ENCODE assay signal across 7 cellular contexts in the genomic region with DNA sequence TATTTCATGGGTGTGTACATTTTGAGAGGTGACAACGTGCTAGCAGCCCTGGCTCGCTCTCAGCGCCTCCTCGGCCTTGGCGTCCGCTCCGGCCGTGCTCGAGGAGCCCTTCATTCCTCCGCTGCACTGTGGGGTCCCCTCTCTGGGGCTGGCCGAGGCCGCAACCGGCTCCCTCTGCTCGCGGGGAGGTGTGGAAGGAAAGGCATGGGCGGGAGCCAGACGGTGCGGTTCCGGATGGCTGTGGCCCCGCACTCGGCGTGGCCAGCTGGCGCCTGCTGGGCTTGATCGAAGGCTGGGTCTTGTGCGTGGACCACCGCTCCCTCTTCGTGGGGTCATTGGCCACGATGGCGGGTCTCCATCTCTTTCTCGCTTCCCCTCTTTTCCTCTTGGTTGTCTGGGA. TPM values are rescaled to one million over a fixed set of nuclear protein-coding genes. Genes with fewer than 3 reads are reported as not detected.
"Had no signal": no experiment of that assay in that cellular context is flagged by ENCODE, and none has a peak within 500 bp of the region (broad histone marks: within the 10 kb centered on the region; RNA-seq: fewer than 3 reads in every experiment).

No MANE protein-coding gene starts in this region.

- H2AFZ ChIP-seq: GM23338 had no signal

- ATAC-seq: GM23338, K562 had no signal

- H3K27ac ChIP-seq: HL-60 had no signal

- H3K4me2 ChIP-seq: GM23338 had no signal

- DNase-seq: H9, HCEC 1CT, IMR-90 had no signal

- H3K4me3 ChIP-seq: GM23338, K562 had no signal

RNA-seq across cellular contexts. Expression of a gene that starts 17.2 kb away (rescaled TPM):
- total RNA-seq: HT1080, IMR-90 had no signal
- polyA plus RNA-seq: IMR-90, K562 had no signal

RNA-seq across cellular contexts. Expression of a gene that starts 46.2 kb away (rescaled TPM):
- total RNA-seq: HT1080, IMR-90, K562 had no signal
- polyA plus RNA-seq: IMR-90, K562 had no signal
